Comparison of ENCODE assay signal across 12 cellular contexts in genomic region chr4:26406346-26406975, GRCh38.
A peak's percentile ranks its signal among the peaks of the same experiment; 100 is the strongest.
DNase-seq lines count a peak whose midpoint lies in the region; ATAC-seq, FAIRE-seq and TF ChIP-seq lines count a peak whose summit lies in the region.
"Had no signal": no experiment of that assay in that cellular context is flagged by ENCODE, and none has a peak within 500 bp of the region (broad histone marks: within the 10 kb centered on the region; RNA-seq: fewer than 3 reads in every experiment).

No MANE protein-coding gene starts in this region.

- FAIRE-seq in astrocyte (lab: Jason Lieb, UNC) = no peak

- H3K4me1 ChIP-seq in astrocyte (ENCODE audit: insufficient read depth, low read length) (no peaks in the 10 kb centered on the region), mesendoderm (ENCODE audit: control insufficient read depth, low read depth, low read length) (no peaks in the 10 kb centered on the region)
- H3K4me1 ChIP-seq: prostate gland, SJSA1 had no signal

- no peak overlapping the region for H3K23ac ChIP-seq in mesendoderm (ENCODE audit: low read length)

- no peak overlapping the region for H4K5ac ChIP-seq in mesendoderm (ENCODE audit: low read length)

- H2AK5ac ChIP-seq in mesendoderm (ENCODE audit: low read length) = no peak overlapping the region

- H3K4me3 Mint-ChIP-seq in activated CD4-positive, alpha-beta memory T cell treated with anti-CD3 and anti-CD28 coated beads for 36 hours = no peak overlapping the region
- no peak overlapping the region for H3K4me3 Mint-ChIP-seq in activated CD4-positive, alpha-beta memory T cell treated with anti-CD3 and anti-CD28 coated beads, Interleukin-2, amount 10 ng/mL, durations not matched to agents 7 days and 5 days
- H3K4me3 Mint-ChIP-seq in astrocyte (ENCODE audit: unreplicated experiment) (no peak overlapping the region), natural killer cell (no peak overlapping the region)
- H3K4me3 Mint-ChIP-seq: stimulated activated naive B cell treated with anti-CD40 and anti-IgM and Interleukin-4, amounts not matched to agents 10 μg/mL and 1 μg/mL and 100 μg/mL, for 72 hours had no signal

- H3K27me3 Mint-ChIP-seq in activated CD4-positive, alpha-beta memory T cell treated with anti-CD3 and anti-CD28 coated beads for 36 hours = no peaks in the 10 kb centered on the region
- no peaks in the 10 kb centered on the region for H3K27me3 Mint-ChIP-seq in activated CD4-positive, alpha-beta memory T cell treated with anti-CD3 and anti-CD28 coated beads, Interleukin-2, amount 10 ng/mL, durations not matched to agents 7 days and 5 days
- H3K27me3 Mint-ChIP-seq in astrocyte (ENCODE audit: low read depth, unreplicated experiment) = no peaks in the 10 kb centered on the region
- H3K27me3 Mint-ChIP-seq in natural killer cell (ENCODE audit: low read depth in 2 of 2) = no peaks in the 10 kb centered on the region
- H3K27me3 Mint-ChIP-seq: stimulated activated naive B cell treated with anti-CD40 and anti-IgM and Interleukin-4, amounts not matched to agents 10 μg/mL and 1 μg/mL and 100 μg/mL, for 72 hours had no signal

- H3K79me2 ChIP-seq in astrocyte (ENCODE audit: insufficient read depth, low read length) (peaks cover 18% of the 10 kb centered on the region), mesendoderm (ENCODE audit: control insufficient read depth, insufficient read depth, low read length) (peaks cover 2% of the 10 kb centered on the region)

- peaks cover 20% of the 10 kb centered on the region for H3K4me1 Mint-ChIP-seq in activated CD4-positive, alpha-beta memory T cell treated with anti-CD3 and anti-CD28 coated beads for 36 hours (ENCODE audit: low read depth)
- peaks cover 40% of the 10 kb centered on the region for H3K4me1 Mint-ChIP-seq in activated CD4-positive, alpha-beta memory T cell treated with anti-CD3 and anti-CD28 coated beads, Interleukin-2, amount 10 ng/mL, durations not matched to agents 7 days and 5 days
- peaks cover 8% of the 10 kb centered on the region for H3K4me1 Mint-ChIP-seq in astrocyte (ENCODE audit: low read depth, unreplicated experiment)
- H3K4me1 Mint-ChIP-seq in natural killer cell = peaks cover 18 to 21% of the 10 kb centered on the region in 2 donors

- H2AFZ ChIP-seq in astrocyte (ENCODE audit: low read depth, low read length) = no peak overlapping the region

- no peak for TF ChIP-seq CTCF in astrocyte (IDR thresholded peaks at IDR 0.05; ENCODE audit: insufficient read depth, low read depth, low read length)
- TF ChIP-seq CTCF in natural killer cell (IDR thresholded peaks at IDR 0.05) = no peak

- no peak for ATAC-seq in natural killer cell
- ATAC-seq in GM18519 (IDR thresholded peaks at IDR 0.05; ENCODE audit: low FRiP score, unreplicated experiment) = no peak
- ATAC-seq in HG02852 (IDR thresholded peaks at IDR 0.05; ENCODE audit: unreplicated experiment) = no peak
- ATAC-seq: stimulated activated naive B cell treated with anti-CD40 and anti-IgM and Interleukin-4, amounts not matched to agents 10 μg/mL and 1 μg/mL and 100 μg/mL, for 72 hours had no signal

- H2BK5ac ChIP-seq in mesendoderm (ENCODE audit: low read length) = no peak overlapping the region

- H3K18ac ChIP-seq in mesendoderm (ENCODE audit: low read length) = no peak overlapping the region

- H3K9me3 ChIP-seq in astrocyte (ENCODE audit: insufficient read depth, low read depth, low read length) = peaks cover 7% of the 10 kb centered on the region
- H3K9me3 ChIP-seq: prostate gland, SJSA1 had no signal

- H3K4ac ChIP-seq in mesendoderm (ENCODE audit: low read depth, low read length) = no peak overlapping the region

- H3K27ac ChIP-seq in astrocyte (ENCODE audit: low read depth, low read length) (no peak overlapping the region), mesendoderm (ENCODE audit: low read depth, low read length) (no peak overlapping the region)
- H3K27ac ChIP-seq: esophagus squamous epithelium, prostate gland, SJSA1 had no signal

- peak overlapping the region; percentile 72 for H3K27ac Mint-ChIP-seq in activated CD4-positive, alpha-beta memory T cell treated with anti-CD3 and anti-CD28 coated beads for 36 hours
- H3K27ac Mint-ChIP-seq in activated CD4-positive, alpha-beta memory T cell treated with anti-CD3 and anti-CD28 coated beads, Interleukin-2, amount 10 ng/mL, durations not matched to agents 7 days and 5 days = no peak overlapping the region
- H3K27ac Mint-ChIP-seq in astrocyte (ENCODE audit: unreplicated experiment) (peak overlapping the region; percentile 71), natural killer cell (no peak overlapping the region)
- H3K27ac Mint-ChIP-seq: stimulated activated naive B cell treated with anti-CD40 and anti-IgM and Interleukin-4, amounts not matched to agents 10 μg/mL and 1 μg/mL and 100 μg/mL, for 72 hours had no signal

- peaks cover 46% of the 10 kb centered on the region for H3K36me3 Mint-ChIP-seq in activated CD4-positive, alpha-beta memory T cell treated with anti-CD3 and anti-CD28 coated beads for 36 hours
- peaks cover 57% of the 10 kb centered on the region for H3K36me3 Mint-ChIP-seq in activated CD4-positive, alpha-beta memory T cell treated with anti-CD3 and anti-CD28 coated beads, Interleukin-2, amount 10 ng/mL, durations not matched to agents 7 days and 5 days (ENCODE audit: low read depth)
- H3K36me3 Mint-ChIP-seq in astrocyte (ENCODE audit: low read depth, unreplicated experiment) (peaks cover 24% of the 10 kb centered on the region), natural killer cell (peaks cover 20% of the 10 kb centered on the region)

- no peak overlapping the region for H4K8ac ChIP-seq in mesendoderm (ENCODE audit: low read depth, low read length)

- H2BK120ac ChIP-seq in mesendoderm (ENCODE audit: low read depth, low read length) = no peak overlapping the region

- H3K9me3 Mint-ChIP-seq in activated CD4-positive, alpha-beta memory T cell treated with anti-CD3 and anti-CD28 coated beads for 36 hours = peaks cover 12% of the 10 kb centered on the region
- peaks cover 14% of the 10 kb centered on the region for H3K9me3 Mint-ChIP-seq in activated CD4-positive, alpha-beta memory T cell treated with anti-CD3 and anti-CD28 coated beads, Interleukin-2, amount 10 ng/mL, durations not matched to agents 7 days and 5 days
- H3K9me3 Mint-ChIP-seq in astrocyte (ENCODE audit: unreplicated experiment) (peaks cover 7% of the 10 kb centered on the region), natural killer cell (peaks cover 0 to 7% of the 10 kb centered on the region in 2 donors)

- peaks cover 11% of the 10 kb centered on the region for H4K20me1 ChIP-seq in astrocyte (ENCODE audit: insufficient read depth, low read length)

- H3K4me3 ChIP-seq in astrocyte (ENCODE audit: insufficient read depth, low read depth, low read length) = no peak overlapping the region
- H3K4me3 ChIP-seq in mesendoderm (ENCODE audit: low read length) = peak overlapping the region; percentile 16
- H3K4me3 ChIP-seq: esophagus squamous epithelium, prostate gland, SJSA1 had no signal

- POLR2A ChIA-PET in activated CD4-positive, alpha-beta memory T cell treated with anti-CD3 and anti-CD28 coated beads for 36 hours (lab: Charles Lee) = no interaction called here
- POLR2A ChIA-PET in activated CD4-positive, alpha-beta memory T cell treated with anti-CD3 and anti-CD28 coated beads, Interleukin-2, amount 10 ng/mL, durations not matched to agents 7 days and 5 days (lab: Charles Lee) = interaction anchor here (0.9 to 1.1 kb wide), 3 partner anchors 21 to 76 kb away, joined by 3 read pairs; no protein-coding TSS in a partner anchor

- no CpG with 5 or more reads among the region's 4 CpGs for WGBS in mesendoderm (ENCODE audit: extremely low coverage, insufficient coverage, low lambda C conversion rate)

- no peaks in the 10 kb centered on the region for H3K27me3 ChIP-seq in astrocyte (ENCODE audit: insufficient read depth, low read length)
- H3K27me3 ChIP-seq in mesendoderm (ENCODE audit: insufficient read depth, low read length, poor library complexity) = no peaks in the 10 kb centered on the region
- H3K27me3 ChIP-seq: esophagus squamous epithelium, SJSA1 had no signal

- intact Hi-C loops in activated CD4-positive, alpha-beta memory T cell treated with anti-CD3 and anti-CD28 coated beads for 36 hours (cut with micrococcal nuclease) = no loop called here
- intact Hi-C loops in natural killer cell (cut with micrococcal nuclease) = no loop called here

- CTCF ChIA-PET in activated CD4-positive, alpha-beta memory T cell treated with anti-CD3 and anti-CD28 coated beads for 36 hours (lab: Charles Lee) = interaction anchor here (6.6 to 9.8 kb wide), 2 partner anchors 76 to 418 kb away, joined by 44 to 136 read pairs; no protein-coding TSS in a partner anchor
- CTCF ChIA-PET in activated CD4-positive, alpha-beta memory T cell treated with anti-CD3 and anti-CD28 coated beads, Interleukin-2, amount 10 ng/mL, durations not matched to agents 7 days and 5 days (lab: Charles Lee) = interaction anchor here (1.1 to 13.6 kb wide), 4 partner anchors 11 to 376 kb away, joined by 3 to 224 read pairs (median 4); no protein-coding TSS in a partner anchor

- DNase-seq in activated CD4-positive, alpha-beta memory T cell treated with anti-CD3 and anti-CD28 coated beads for 36 hours = no peak
- no peak for DNase-seq in activated CD4-positive, alpha-beta memory T cell treated with anti-CD3 and anti-CD28 coated beads, Interleukin-2, amount 10 ng/mL, durations not matched to agents 7 days and 5 days
- DNase-seq in LoVo (ENCODE audit: low spot score) = peak; percentile 60
- no peak for DNase-seq in astrocyte (ENCODE audit: low read depth)
- DNase-seq in mesendoderm = peak; percentile 7
- no peak for DNase-seq in natural killer cell
- DNase-seq: esophagus squamous epithelium; stimulated activated naive B cell treated with anti-CD40 and anti-IgM and Interleukin-4, amounts not matched to agents 10 μg/mL and 1 μg/mL and 100 μg/mL, for 72 hours had no signal

- H3K36me3 ChIP-seq in astrocyte (ENCODE audit: insufficient read depth, low read length) (peaks cover 21% of the 10 kb centered on the region), mesendoderm (ENCODE audit: control insufficient read depth, insufficient read depth, low read length) (peaks cover 2% of the 10 kb centered on the region)
- H3K36me3 ChIP-seq: prostate gland had no signal

- H3K4me2 ChIP-seq in astrocyte (ENCODE audit: low read length) (no peak overlapping the region), mesendoderm (ENCODE audit: low read length) (no peak overlapping the region)

- no peak overlapping the region for H3K9ac ChIP-seq in astrocyte (ENCODE audit: low read length)
- no peak overlapping the region for H3K9ac ChIP-seq in mesendoderm (ENCODE audit: low read length)

- no peak overlapping the region for H2BK15ac ChIP-seq in mesendoderm (replicated peaks; ENCODE audit: low read depth)

- H3K56ac ChIP-seq in mesendoderm (ENCODE audit: low read length) = no peak overlapping the region

- peaks cover 3% of the 10 kb centered on the region for H3K79me1 ChIP-seq in mesendoderm (ENCODE audit: low read length)

Comparison
In these comparisons a context has a peak if more than half of its experiments do, and no peak if none do; other contexts are left out.
1. H3K27ac Mint-ChIP-seq: peak in activated CD4-positive, alpha-beta memory T cell treated with anti-CD3 and anti-CD28 coated beads for 36 hours (single experiment) and astrocyte (single experiment); none in activated CD4-positive, alpha-beta memory T cell treated with anti-CD3 and anti-CD28 coated beads, Interleukin-2, amount 10 ng/mL, durations not matched to agents 7 days and 5 days (single experiment) and natural killer cell (0 of 2).
2. DNase-seq: peak in LoVo (single experiment) and mesendoderm (single experiment); none in activated CD4-positive, alpha-beta memory T cell treated with anti-CD3 and anti-CD28 coated beads for 36 hours (single experiment), activated CD4-positive, alpha-beta memory T cell treated with anti-CD3 and anti-CD28 coated beads, Interleukin-2, amount 10 ng/mL, durations not matched to agents 7 days and 5 days (single experiment), astrocyte (single experiment) and natural killer cell (single experiment).